In genomic region chr19:47895165-47895782, GRCh38 we compare ENCODE assay signal across 2 cellular contexts.
TF ChIP-seq lines count a peak whose summit lies in the region.

No MANE protein-coding gene starts in this region.

TF ChIP-seq in IMR-90, 13 proteins besides CTCF, POLR2A, EP300 and RAD21:
- no peak for TF ChIP-seq CHD1 (IDR thresholded peaks at IDR 0.05; ENCODE audit: low read depth, low read length)
- peak; percentile 85 for TF ChIP-seq NFE2L2 (IDR thresholded peaks at IDR 0.05; ENCODE audit: low read depth, low read length)
- peak; percentile 99 for TF ChIP-seq MAFK (IDR thresholded peaks at IDR 0.05; ENCODE audit: low read depth, low read length)

TF ChIP-seq in HepG2, 621 proteins besides CTCF, POLR2A, EP300 and RAD21 (continues in another document):
- TF ChIP-seq NFRKB (IDR thresholded peaks at IDR 0.05) (no peak), CREB3 (CRISPR knock-in tag; IDR thresholded peaks at IDR 0.05) (no peak), NR1H2 (CRISPR knock-in tag; IDR thresholded peaks at IDR 0.05; ENCODE audit: borderline replicate concordance, low read depth) (no peak), ZNF720 (CRISPR knock-in tag; IDR thresholded peaks at IDR 0.05) (no peak), ZNF362 (CRISPR knock-in tag; IDR thresholded peaks at IDR 0.05; ENCODE audit: borderline replicate concordance) (peak; percentile 61; the same call in 1 of the 2 replicates), SOX6 (IDR thresholded peaks at IDR 0.05) (no peak), SOX6 (CRISPR knock-in tag; IDR thresholded peaks at IDR 0.05) (peak; percentile 15; the same call in 1 of the 2 replicates), ISX (CRISPR knock-in tag; conservative IDR thresholded peaks at IDR 0.05) (no peak), SYNCRIP (IDR thresholded peaks at IDR 0.05; ENCODE audit: insufficient read depth, low read depth, low read length) (no peak), MLX (CRISPR knock-in tag; IDR thresholded peaks at IDR 0.05) (no peak), CSRNP2 (CRISPR knock-in tag; conservative IDR thresholded peaks at IDR 0.05; ENCODE audit: low read depth) (no peak), ZNF556 (CRISPR knock-in tag; IDR thresholded peaks at IDR 0.05; ENCODE audit: borderline replicate concordance) (no peak), TCF12 (IDR thresholded peaks at IDR 0.05) (no peak), TCF12 (CRISPR knock-in tag; IDR thresholded peaks at IDR 0.05) (no peak), KDM1A (CRISPR knock-in tag; IDR thresholded peaks at IDR 0.05) (no peak), ZNF589 (CRISPR knock-in tag; conservative IDR thresholded peaks at IDR 0.05) (no peak), XBP1 (CRISPR knock-in tag; IDR thresholded peaks at IDR 0.05) (no peak), ZNF17 (CRISPR knock-in tag; IDR thresholded peaks at IDR 0.05) (no peak), TBX3 (IDR thresholded peaks at IDR 0.05; ENCODE audit: borderline replicate concordance) (no peak), NFE2L2 (IDR thresholded peaks at IDR 0.05; ENCODE audit: low read length) (peak; percentile 95), RARA (CRISPR knock-in tag; IDR thresholded peaks at IDR 0.05) (no peak), ZNF317 (CRISPR knock-in tag; IDR thresholded peaks at IDR 0.05) (no peak), ZNF138 (CRISPR knock-in tag; IDR thresholded peaks at IDR 0.05; ENCODE audit: low read depth) (no peak), HIVEP1 (CRISPR knock-in tag; IDR thresholded peaks at IDR 0.05) (no peak), SPEN (CRISPR knock-in tag; IDR thresholded peaks at IDR 0.05; ENCODE audit: low read depth) (no peak), MAF1 (CRISPR knock-in tag; IDR thresholded peaks at IDR 0.05; ENCODE audit: borderline replicate concordance) (no peak), FOXP1 (IDR thresholded peaks at IDR 0.05) (no peak), FOXP1 (CRISPR knock-in tag; IDR thresholded peaks at IDR 0.05) (0 out of 2 replicates have a peak, but pooled peaks have one; percentile 18), ZNF282 (IDR thresholded peaks at IDR 0.05; ENCODE audit: partially characterized antibody) (no peak), PLRG1 (conservative IDR thresholded peaks at IDR 0.05) (no peak), MYC (CRISPR knock-in tag; IDR thresholded peaks at IDR 0.05; ENCODE audit: borderline replicate concordance) (no peak), ZNF766 (CRISPR knock-in tag; IDR thresholded peaks at IDR 0.05; ENCODE audit: borderline replicate concordance) (no peak), ZBTB7B (CRISPR knock-in tag; IDR thresholded peaks at IDR 0.05) (no peak), HHEX (CRISPR knock-in tag; IDR thresholded peaks at IDR 0.05) (no peak), ZSCAN25 (CRISPR knock-in tag; IDR thresholded peaks at IDR 0.05) (no peak), TCF7 (IDR thresholded peaks at IDR 0.05; ENCODE audit: low read depth) (no peak), BHLHE40 (IDR thresholded peaks at IDR 0.05; ENCODE audit: low read length) (no peak), POLR2AphosphoS5 (IDR thresholded peaks at IDR 0.05; ENCODE audit: low read depth, low read length) (no peak), ZNF672 (CRISPR knock-in tag; IDR thresholded peaks at IDR 0.05) (no peak), HES4 (CRISPR knock-in tag; IDR thresholded peaks at IDR 0.05; ENCODE audit: borderline replicate concordance) (no peak), POLR2G (IDR thresholded peaks at IDR 0.05; ENCODE audit: low read depth, low read length) (no peak), SP2 (CRISPR knock-in tag; IDR thresholded peaks at IDR 0.05) (no peak), ARNT (IDR thresholded peaks at IDR 0.05) (no peak), DNMT1 (CRISPR knock-in tag; IDR thresholded peaks at IDR 0.05) (no peak)
- TF ChIP-seq, protein P1, sequence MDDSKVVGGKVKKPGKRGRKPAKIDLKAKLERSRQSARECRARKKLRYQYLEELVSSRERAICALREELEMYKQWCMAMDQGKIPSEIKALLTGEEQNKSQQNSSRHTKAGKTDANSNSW (CRISPR knock-in tag; IDR thresholded peaks at IDR 0.05; ENCODE audit: borderline replicate concordance): no peak
- TF ChIP-seq, protein P2, sequence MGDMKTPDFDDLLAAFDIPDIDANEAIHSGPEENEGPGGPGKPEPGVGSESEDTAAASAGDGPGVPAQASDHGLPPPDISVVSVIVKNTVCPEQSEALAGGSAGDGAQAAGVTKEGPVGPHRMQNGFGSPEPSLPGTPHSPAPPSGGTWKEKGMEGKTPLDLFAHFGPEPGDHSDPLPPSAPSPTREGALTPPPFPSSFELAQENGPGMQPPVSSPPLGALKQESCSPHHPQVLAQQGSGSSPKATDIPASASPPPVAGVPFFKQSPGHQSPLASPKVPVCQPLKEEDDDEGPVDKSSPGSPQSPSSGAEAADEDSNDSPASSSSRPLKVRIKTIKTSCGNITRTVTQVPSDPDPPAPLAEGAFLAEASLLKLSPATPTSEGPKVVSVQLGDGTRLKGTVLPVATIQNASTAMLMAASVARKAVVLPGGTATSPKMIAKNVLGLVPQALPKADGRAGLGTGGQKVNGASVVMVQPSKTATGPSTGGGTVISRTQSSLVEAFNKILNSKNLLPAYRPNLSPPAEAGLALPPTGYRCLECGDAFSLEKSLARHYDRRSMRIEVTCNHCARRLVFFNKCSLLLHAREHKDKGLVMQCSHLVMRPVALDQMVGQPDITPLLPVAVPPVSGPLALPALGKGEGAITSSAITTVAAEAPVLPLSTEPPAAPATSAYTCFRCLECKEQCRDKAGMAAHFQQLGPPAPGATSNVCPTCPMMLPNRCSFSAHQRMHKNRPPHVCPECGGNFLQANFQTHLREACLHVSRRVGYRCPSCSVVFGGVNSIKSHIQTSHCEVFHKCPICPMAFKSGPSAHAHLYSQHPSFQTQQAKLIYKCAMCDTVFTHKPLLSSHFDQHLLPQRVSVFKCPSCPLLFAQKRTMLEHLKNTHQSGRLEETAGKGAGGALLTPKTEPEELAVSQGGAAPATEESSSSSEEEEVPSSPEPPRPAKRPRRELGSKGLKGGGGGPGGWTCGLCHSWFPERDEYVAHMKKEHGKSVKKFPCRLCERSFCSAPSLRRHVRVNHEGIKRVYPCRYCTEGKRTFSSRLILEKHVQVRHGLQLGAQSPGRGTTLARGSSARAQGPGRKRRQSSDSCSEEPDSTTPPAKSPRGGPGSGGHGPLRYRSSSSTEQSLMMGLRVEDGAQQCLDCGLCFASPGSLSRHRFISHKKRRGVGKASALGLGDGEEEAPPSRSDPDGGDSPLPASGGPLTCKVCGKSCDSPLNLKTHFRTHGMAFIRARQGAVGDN (CRISPR knock-in tag; IDR thresholded peaks at IDR 0.05): 0 out of 2 replicates have a peak, but pooled peaks have one; percentile 30
- TF ChIP-seq, protein P3, sequence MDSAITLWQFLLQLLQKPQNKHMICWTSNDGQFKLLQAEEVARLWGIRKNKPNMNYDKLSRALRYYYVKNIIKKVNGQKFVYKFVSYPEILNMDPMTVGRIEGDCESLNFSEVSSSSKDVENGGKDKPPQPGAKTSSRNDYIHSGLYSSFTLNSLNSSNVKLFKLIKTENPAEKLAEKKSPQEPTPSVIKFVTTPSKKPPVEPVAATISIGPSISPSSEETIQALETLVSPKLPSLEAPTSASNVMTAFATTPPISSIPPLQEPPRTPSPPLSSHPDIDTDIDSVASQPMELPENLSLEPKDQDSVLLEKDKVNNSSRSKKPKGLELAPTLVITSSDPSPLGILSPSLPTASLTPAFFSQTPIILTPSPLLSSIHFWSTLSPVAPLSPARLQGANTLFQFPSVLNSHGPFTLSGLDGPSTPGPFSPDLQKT (CRISPR knock-in tag; IDR thresholded peaks at IDR 0.05; ENCODE audit: borderline replicate concordance): no peak
- TF ChIP-seq, protein P4, sequence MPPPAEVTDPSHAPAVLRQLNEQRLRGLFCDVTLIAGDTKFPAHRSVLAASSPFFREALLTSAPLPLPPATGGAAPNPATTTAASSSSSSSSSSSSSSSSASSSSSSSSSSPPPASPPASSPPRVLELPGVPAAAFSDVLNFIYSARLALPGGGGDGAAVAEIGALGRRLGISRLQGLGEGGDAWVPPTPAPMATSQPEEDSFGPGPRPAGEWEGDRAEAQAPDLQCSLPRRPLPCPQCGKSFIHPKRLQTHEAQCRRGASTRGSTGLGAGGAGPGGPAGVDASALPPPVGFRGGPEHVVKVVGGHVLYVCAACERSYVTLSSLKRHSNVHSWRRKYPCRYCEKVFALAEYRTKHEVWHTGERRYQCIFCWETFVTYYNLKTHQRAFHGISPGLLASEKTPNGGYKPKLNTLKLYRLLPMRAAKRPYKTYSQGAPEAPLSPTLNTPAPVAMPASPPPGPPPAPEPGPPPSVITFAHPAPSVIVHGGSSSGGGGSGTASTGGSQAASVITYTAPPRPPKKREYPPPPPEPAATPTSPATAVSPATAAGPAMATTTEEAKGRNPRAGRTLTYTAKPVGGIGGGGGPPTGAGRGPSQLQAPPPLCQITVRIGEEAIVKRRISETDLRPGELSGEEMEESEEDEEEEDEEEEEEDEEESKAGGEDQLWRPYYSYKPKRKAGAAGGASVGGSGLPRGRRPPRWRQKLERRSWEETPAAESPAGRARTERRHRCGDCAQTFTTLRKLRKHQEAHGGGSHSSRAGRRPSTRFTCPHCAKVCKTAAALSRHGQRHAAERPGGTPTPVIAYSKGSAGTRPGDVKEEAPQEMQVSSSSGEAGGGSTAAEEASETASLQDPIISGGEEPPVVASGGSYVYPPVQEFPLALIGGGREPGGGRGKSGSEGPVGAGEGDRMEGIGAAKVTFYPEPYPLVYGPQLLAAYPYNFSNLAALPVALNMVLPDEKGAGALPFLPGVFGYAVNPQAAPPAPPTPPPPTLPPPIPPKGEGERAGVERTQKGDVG (CRISPR knock-in tag; IDR thresholded peaks at IDR 0.05; ENCODE audit: borderline replicate concordance): 0 out of 2 replicates have a peak, but pooled peaks have one; percentile 59
- TF ChIP-seq, protein P5, sequence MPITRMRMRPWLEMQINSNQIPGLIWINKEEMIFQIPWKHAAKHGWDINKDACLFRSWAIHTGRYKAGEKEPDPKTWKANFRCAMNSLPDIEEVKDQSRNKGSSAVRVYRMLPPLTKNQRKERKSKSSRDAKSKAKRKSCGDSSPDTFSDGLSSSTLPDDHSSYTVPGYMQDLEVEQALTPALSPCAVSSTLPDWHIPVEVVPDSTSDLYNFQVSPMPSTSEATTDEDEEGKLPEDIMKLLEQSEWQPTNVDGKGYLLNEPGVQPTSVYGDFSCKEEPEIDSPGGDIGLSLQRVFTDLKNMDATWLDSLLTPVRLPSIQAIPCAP (CRISPR knock-in tag; IDR thresholded peaks at IDR 0.05; ENCODE audit: low read depth): no peak
- TF ChIP-seq, protein P6, sequence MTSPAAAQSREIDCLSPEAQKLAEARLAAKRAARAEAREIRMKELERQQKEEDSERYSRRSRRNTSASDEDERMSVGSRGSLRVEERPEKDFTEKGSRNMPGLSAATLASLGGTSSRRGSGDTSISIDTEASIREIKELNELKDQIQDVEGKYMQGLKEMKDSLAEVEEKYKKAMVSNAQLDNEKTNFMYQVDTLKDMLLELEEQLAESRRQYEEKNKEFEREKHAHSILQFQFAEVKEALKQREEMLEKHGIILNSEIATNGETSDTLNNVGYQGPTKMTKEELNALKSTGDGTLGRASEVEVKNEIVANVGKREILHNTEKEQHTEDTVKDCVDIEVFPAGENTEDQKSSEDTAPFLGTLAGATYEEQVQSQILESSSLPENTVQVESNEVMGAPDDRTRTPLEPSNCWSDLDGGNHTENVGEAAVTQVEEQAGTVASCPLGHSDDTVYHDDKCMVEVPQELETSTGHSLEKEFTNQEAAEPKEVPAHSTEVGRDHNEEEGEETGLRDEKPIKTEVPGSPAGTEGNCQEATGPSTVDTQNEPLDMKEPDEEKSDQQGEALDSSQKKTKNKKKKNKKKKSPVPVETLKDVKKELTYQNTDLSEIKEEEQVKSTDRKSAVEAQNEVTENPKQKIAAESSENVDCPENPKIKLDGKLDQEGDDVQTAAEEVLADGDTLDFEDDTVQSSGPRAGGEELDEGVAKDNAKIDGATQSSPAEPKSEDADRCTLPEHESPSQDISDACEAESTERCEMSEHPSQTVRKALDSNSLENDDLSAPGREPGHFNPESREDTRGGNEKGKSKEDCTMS (CRISPR knock-in tag; conservative IDR thresholded peaks at IDR 0.05): no peak
- TF ChIP-seq, protein P7, sequence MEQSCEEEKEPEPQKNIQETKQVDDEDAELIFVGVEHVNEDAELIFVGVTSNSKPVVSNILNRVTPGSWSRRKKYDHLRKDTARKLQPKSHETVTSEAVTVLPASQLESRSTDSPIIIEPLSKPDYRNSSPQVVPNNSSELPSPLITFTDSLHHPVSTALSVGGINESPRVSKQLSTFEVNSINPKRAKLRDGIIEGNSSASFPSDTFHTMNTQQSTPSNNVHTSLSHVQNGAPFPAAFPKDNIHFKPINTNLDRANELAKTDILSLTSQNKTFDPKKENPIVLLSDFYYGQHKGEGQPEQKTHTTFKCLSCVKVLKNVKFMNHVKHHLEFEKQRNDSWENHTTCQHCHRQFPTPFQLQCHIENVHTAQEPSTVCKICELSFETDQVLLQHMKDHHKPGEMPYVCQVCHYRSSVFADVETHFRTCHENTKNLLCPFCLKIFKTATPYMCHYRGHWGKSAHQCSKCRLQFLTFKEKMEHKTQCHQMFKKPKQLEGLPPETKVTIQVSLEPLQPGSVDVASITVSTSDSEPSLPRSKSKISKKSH (CRISPR knock-in tag; IDR thresholded peaks at IDR 0.05; ENCODE audit: borderline replicate concordance): no peak
